In the genomic region with DNA sequence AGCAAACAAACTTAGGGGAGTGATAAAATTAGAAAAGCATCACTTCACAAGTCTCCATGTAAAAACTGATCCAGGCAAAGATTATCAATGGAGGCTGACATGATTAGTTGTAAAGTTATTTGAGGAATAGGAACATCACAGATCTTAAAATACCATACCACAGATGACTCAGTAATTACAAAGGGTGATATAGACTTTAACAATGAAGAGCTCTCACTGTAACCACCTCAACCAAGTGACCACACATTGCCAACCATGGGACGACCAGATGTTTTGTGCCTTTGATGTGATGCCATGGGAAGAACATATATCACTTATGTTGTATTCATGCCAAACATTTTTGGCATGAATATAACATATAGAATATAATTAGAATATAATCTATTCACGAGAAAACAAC, we compare ENCODE assay signal across 20 cellular contexts. TPM values are rescaled to one million over a fixed set of nuclear protein-coding genes. Genes with fewer than 3 reads are reported as not detected.
DNase-seq lines count a peak whose midpoint lies in the region; ATAC-seq and TF ChIP-seq lines count a peak whose summit lies in the region.
"Had no signal": no experiment of that assay in that cellular context is flagged by ENCODE, and none has a peak within 500 bp of the region (broad histone marks: within the 10 kb centered on the region; RNA-seq: fewer than 3 reads in every experiment).

No MANE protein-coding gene starts in this region.

- H3K4me2 ChIP-seq in fibroblast of lung (ENCODE audit: extremely low read depth, insufficient read depth, low read length) (no peak overlapping the region), osteoblast (ENCODE audit: insufficient read depth, low read length) (peak overlapping the region; percentile 35)

- H3K27ac Mint-ChIP-seq in activated T-helper 1 cell treated with anti-CD3 and anti-CD28 coated beads, Interleukin-12 subunit alpha, Interleukin-12 subunit beta, Interleukin-2, Interleukin-4 antibody, amounts not matched to agents 30 ng/mL and 10 ng/mL and 1 ng/mL, durations not matched to agents 14 hours and 24 hours and 36 hours, result no peak overlapping the region
- H3K27ac Mint-ChIP-seq: activated naive CD4-positive, alpha-beta T cell treated with anti-CD3 and anti-CD28 coated beads, Interleukin-2, amount 50 U/mL, for 24 hours had no signal

- peaks cover 1% of the 10 kb centered on the region for H3K27me3 Mint-ChIP-seq in activated T-helper 1 cell treated with anti-CD3 and anti-CD28 coated beads, Interleukin-12 subunit alpha, Interleukin-12 subunit beta, Interleukin-2, Interleukin-4 antibody, amounts not matched to agents 30 ng/mL and 10 ng/mL and 1 ng/mL, durations not matched to agents 14 hours and 24 hours and 36 hours (ENCODE audit: insufficient read depth)

- ATAC-seq in RWPE2 (ENCODE audit: low read depth) (peak; percentile 74), GM18909 (IDR thresholded peaks at IDR 0.05; ENCODE audit: poor library complexity, unreplicated experiment) (no peak), gastrocnemius medialis (no peak), left ventricle myocardium superior (no peak)
- ATAC-seq: gastroesophageal sphincter, lower lobe of right lung had no signal

- peaks cover 3% of the 10 kb centered on the region for H3K4me1 ChIP-seq in RWPE2 (ENCODE audit: insufficient read depth, poor library complexity, severe bottlenecking)
- H3K4me1 ChIP-seq in fibroblast of lung (ENCODE audit: control insufficient read depth, extremely low read depth, insufficient read depth, low read length), result peaks cover 2% of the 10 kb centered on the region
- peaks cover 10% of the 10 kb centered on the region for H3K4me1 ChIP-seq in osteoblast (ENCODE audit: insufficient read depth, low read length)
- peaks cover 9 to 10% of the 10 kb centered on the region in 2 donors for H3K4me1 ChIP-seq in gastrocnemius medialis

- no peaks in the 10 kb centered on the region for H4K20me1 ChIP-seq in fibroblast of lung (ENCODE audit: control insufficient read depth, extremely low read depth, insufficient read depth, low read length)
- H4K20me1 ChIP-seq in osteoblast (ENCODE audit: insufficient read depth, low read length), result no peaks in the 10 kb centered on the region

- no peaks in the 10 kb centered on the region for H3K27me3 ChIP-seq in RWPE2 (ENCODE audit: insufficient read depth, poor library complexity, severe bottlenecking)
- H3K27me3 ChIP-seq in fibroblast of lung (ENCODE audit: control insufficient read depth, insufficient read depth, low read length), result no peaks in the 10 kb centered on the region
- H3K27me3 ChIP-seq in osteoblast (ENCODE audit: insufficient read depth, low read length), result no peaks in the 10 kb centered on the region
- no peaks in the 10 kb centered on the region for H3K27me3 ChIP-seq in gastrocnemius medialis
- H3K27me3 ChIP-seq: gastroesophageal sphincter, suprapubic skin had no signal

- H3K9me3 Mint-ChIP-seq in activated T-helper 1 cell treated with anti-CD3 and anti-CD28 coated beads, Interleukin-12 subunit alpha, Interleukin-12 subunit beta, Interleukin-2, Interleukin-4 antibody, amounts not matched to agents 30 ng/mL and 10 ng/mL and 1 ng/mL, durations not matched to agents 14 hours and 24 hours and 36 hours, result no peaks in the 10 kb centered on the region
- H3K9me3 Mint-ChIP-seq: activated naive CD4-positive, alpha-beta T cell treated with anti-CD3 and anti-CD28 coated beads, Interleukin-2, amount 50 U/mL, for 24 hours had no signal

- DNase-seq in GM03348 (ENCODE audit: low spot score) (peak; percentile 55), RWPE2 (ENCODE audit: low spot score) (no peak), fibroblast of lung (ENCODE audit: low read depth in 2 of 2) (peak; percentile 31 to 82), osteoblast (ENCODE audit: insufficient read length, low spot score, missing footprints) (peak; percentile 46), gastrocnemius medialis (no peak), left ventricle myocardium superior (no peak)
- no peak for DNase-seq in activated T-helper 1 cell treated with anti-CD3 and anti-CD28 coated beads, Interleukin-12 subunit alpha, Interleukin-12 subunit beta, Interleukin-2, Interleukin-4 antibody, amounts not matched to agents 30 ng/mL and 10 ng/mL and 1 ng/mL, durations not matched to agents 14 hours and 24 hours and 36 hours (ENCODE audit: low spot score)
- DNase-seq: activated CD4-positive, alpha-beta T cell treated with anti-CD3 and anti-CD28 coated beads, Interleukin-2, amount 50 U/mL, for 4 hours; activated T-cell treated with anti-CD3 and anti-CD28 coated beads, Interleukin-2, amount 50 U/mL, for 1 hour; effector CD4-positive, alpha-beta T cell; Kasumi-1; lower lobe of right lung; NCI-H1417; RPMI8226 had no signal

- peaks cover 11% of the 10 kb centered on the region for H3K79me2 ChIP-seq in fibroblast of lung (ENCODE audit: control insufficient read depth, insufficient read depth, low read length)
- peaks cover 16% of the 10 kb centered on the region for H3K79me2 ChIP-seq in osteoblast (ENCODE audit: insufficient read depth, low read length)
- H3K79me2 ChIP-seq: parathyroid adenoma had no signal

- intact Hi-C loops in activated T-helper 1 cell treated with anti-CD3 and anti-CD28 coated beads, Interleukin-12 subunit alpha, Interleukin-12 subunit beta, Interleukin-2, Interleukin-4 antibody, amounts not matched to agents 30 ng/mL and 10 ng/mL and 1 ng/mL, durations not matched to agents 14 hours and 24 hours and 36 hours (cut with micrococcal nuclease), result no loop called here
- intact Hi-C loops in gastrocnemius medialis (cut with DNase I; ENCODE audit: low total_unique reads) (loop anchor here (10.0 kb wide), 1 partner anchor 1622 kb away; no protein-coding TSS in a partner anchor), left ventricle myocardium superior (cut with micrococcal nuclease) (no loop called here)

- H3K36me3 ChIP-seq in RWPE2 (ENCODE audit: low read depth), result no peaks in the 10 kb centered on the region
- no peaks in the 10 kb centered on the region for H3K36me3 ChIP-seq in fibroblast of lung (ENCODE audit: control insufficient read depth, insufficient read depth, low read length)
- H3K36me3 ChIP-seq in osteoblast (ENCODE audit: insufficient read depth, low read length), result no peaks in the 10 kb centered on the region
- H3K36me3 ChIP-seq in gastrocnemius medialis, result no peaks in the 10 kb centered on the region
- H3K36me3 ChIP-seq: suprapubic skin had no signal

- no peak overlapping the region for H3K9ac ChIP-seq in fibroblast of lung (ENCODE audit: insufficient read depth, low read length)
- H3K9ac ChIP-seq: parathyroid adenoma had no signal

- H3K4me3 ChIP-seq in RWPE2 (ENCODE audit: severe bottlenecking), result no peak overlapping the region
- no peak overlapping the region for H3K4me3 ChIP-seq in fibroblast of lung (replicated peaks in 1 of 4; ENCODE audit: control extremely low read depth in 1 of 4, insufficient read depth in 1 of 4, low read depth in 3 of 4, low read length in 4 of 4)
- no peak overlapping the region for H3K4me3 ChIP-seq in osteoblast (ENCODE audit: insufficient read depth, low read length)
- no peak overlapping the region for H3K4me3 ChIP-seq in gastrocnemius medialis
- H3K4me3 ChIP-seq: gastroesophageal sphincter, lower lobe of right lung, skin epidermis, suprapubic skin had no signal

- no peaks in the 10 kb centered on the region for H3K36me3 Mint-ChIP-seq in activated T-helper 1 cell treated with anti-CD3 and anti-CD28 coated beads, Interleukin-12 subunit alpha, Interleukin-12 subunit beta, Interleukin-2, Interleukin-4 antibody, amounts not matched to agents 30 ng/mL and 10 ng/mL and 1 ng/mL, durations not matched to agents 14 hours and 24 hours and 36 hours (ENCODE audit: low read depth)
- H3K36me3 Mint-ChIP-seq: activated naive CD4-positive, alpha-beta T cell treated with anti-CD3 and anti-CD28 coated beads, Interleukin-2, amount 50 U/mL, for 24 hours had no signal

- H3K4me3 Mint-ChIP-seq in activated T-helper 1 cell treated with anti-CD3 and anti-CD28 coated beads, Interleukin-12 subunit alpha, Interleukin-12 subunit beta, Interleukin-2, Interleukin-4 antibody, amounts not matched to agents 30 ng/mL and 10 ng/mL and 1 ng/mL, durations not matched to agents 14 hours and 24 hours and 36 hours, result no peak overlapping the region
- H3K4me3 Mint-ChIP-seq: activated naive CD4-positive, alpha-beta T cell treated with anti-CD3 and anti-CD28 coated beads, Interleukin-2, amount 50 U/mL, for 24 hours had no signal

- in situ Hi-C loops in gastrocnemius medialis (cut with MboI; ENCODE audit: low sequenced_read_pairs in 4 of 4), result no loop called here

- no peak for TF ChIP-seq POLR2A in gastrocnemius medialis (IDR thresholded peaks at IDR 0.05)

- TF ChIP-seq CTCF in RWPE2 (IDR thresholded peaks at IDR 0.05; ENCODE audit: poor library complexity, severe bottlenecking) (no peak), fibroblast of lung (conservative IDR thresholded peaks at IDR 0.05 in 1 of 2, IDR thresholded peaks at IDR 0.05 in 1 of 2; ENCODE audit: low read depth in 1 of 2, low read length in 2 of 2) (no peak), osteoblast (IDR thresholded peaks at IDR 0.05; ENCODE audit: extremely low read depth, low read depth, low read length) (no peak), gastrocnemius medialis (IDR thresholded peaks at IDR 0.05 in 4 of 5, conservative IDR thresholded peaks at IDR 0.05 in 1 of 5) (no peak)

- H3K4me1 Mint-ChIP-seq in activated T-helper 1 cell treated with anti-CD3 and anti-CD28 coated beads, Interleukin-12 subunit alpha, Interleukin-12 subunit beta, Interleukin-2, Interleukin-4 antibody, amounts not matched to agents 30 ng/mL and 10 ng/mL and 1 ng/mL, durations not matched to agents 14 hours and 24 hours and 36 hours (ENCODE audit: low read depth), result no peaks in the 10 kb centered on the region

- no peaks in the 10 kb centered on the region for H3K9me3 ChIP-seq in RWPE2 (ENCODE audit: severe bottlenecking)
- no peaks in the 10 kb centered on the region for H3K9me3 ChIP-seq in fibroblast of lung (ENCODE audit: control insufficient read depth, insufficient read depth, low read depth, low read length)
- no peaks in the 10 kb centered on the region for H3K9me3 ChIP-seq in osteoblast (ENCODE audit: low read depth, low read length)
- no peaks in the 10 kb centered on the region for H3K9me3 ChIP-seq in gastrocnemius medialis
- H3K9me3 ChIP-seq: gastroesophageal sphincter, lower lobe of right lung, suprapubic skin had no signal

- H3K27ac ChIP-seq in RWPE2 (ENCODE audit: poor library complexity, severe bottlenecking) (no peak overlapping the region), fibroblast of lung (ENCODE audit: insufficient read depth, low read length) (no peak overlapping the region), osteoblast (ENCODE audit: low read depth, low read length) (peak overlapping the region; percentile 2), gastrocnemius medialis (no peak overlapping the region)
- H3K27ac ChIP-seq: gastroesophageal sphincter, lower lobe of right lung, parathyroid adenoma, skin epidermis, suprapubic skin had no signal

- H2AFZ ChIP-seq in fibroblast of lung (ENCODE audit: low read length) (no peak overlapping the region), osteoblast (ENCODE audit: low read length) (no peak overlapping the region)
- H2AFZ ChIP-seq: parathyroid adenoma had no signal

RNA-seq across cellular contexts. Expression of gene AASS, which starts 11.7 kb away (rescaled TPM):
- total RNA-seq in fibroblast of lung, result 31.6 and 49.2 TPM in 2 replicates
- 8.6 and 8.8 TPM in 2 replicates for polyA plus RNA-seq in fibroblast of lung
- 9.1 and 9.8 TPM in 2 replicates for polyA plus RNA-seq in fibroblast of lung (2012)
- 4.4 and 8.0 TPM in 2 replicates for polyA minus RNA-seq in fibroblast of lung (ENCODE audit: low replicate concordance)
- total RNA-seq in osteoblast, result 24.8 and 26.4 TPM in 2 replicates
- 1.0 TPM in 2 replicates for total RNA-seq in activated T-helper 1 cell treated with anti-CD3 and anti-CD28 coated beads, Interleukin-12 subunit alpha, Interleukin-12 subunit beta, Interleukin-2, Interleukin-4 antibody, amounts not matched to agents 30 ng/mL and 10 ng/mL and 1 ng/mL, durations not matched to agents 14 hours and 24 hours and 36 hours
- 10 to 100 TPM in 1 of 4 donors, 1 to 10 TPM in 3; 7.5 to 12.0 (median 9.5) TPM for total RNA-seq in gastrocnemius medialis
- total RNA-seq in left ventricle myocardium superior, result 24.1 TPM

Comparison
In these comparisons a context has a peak if more than half of its experiments do, and no peak if none do; other contexts are left out.
1. DNase-seq: peak in GM03348 (single experiment), fibroblast of lung (2 of 2) and osteoblast (single experiment); none in RWPE2 (single experiment), activated T-helper 1 cell treated with anti-CD3 and anti-CD28 coated beads, Interleukin-12 subunit alpha, Interleukin-12 subunit beta, Interleukin-2, Interleukin-4 antibody, amounts not matched to agents 30 ng/mL and 10 ng/mL and 1 ng/mL, durations not matched to agents 14 hours and 24 hours and 36 hours (single experiment), gastrocnemius medialis (0 of 2) and left ventricle myocardium superior (single experiment).